In genomic region chr6:146361367-146361924, GRCh38 we compare ENCODE assay signal across 13 cellular contexts.
A peak's percentile ranks its signal among the peaks of the same experiment; 100 is the strongest.
DNase-seq lines count a peak whose midpoint lies in the region; ATAC-seq and TF ChIP-seq lines count a peak whose summit lies in the region.
"Had no signal": no experiment of that assay in that cellular context is flagged by ENCODE, and none has a peak within 500 bp of the region (broad histone marks: within the 10 kb centered on the region; RNA-seq: fewer than 3 reads in every experiment).

No MANE protein-coding gene starts in this region.

- H3K9ac ChIP-seq in PC-3 (ENCODE audit: low read length), result no peak overlapping the region

- no peaks in the 10 kb centered on the region for H4K20me1 ChIP-seq in PC-3 (ENCODE audit: low read length)

- H3F3A ChIP-seq in PC-3 (ENCODE audit: low read length, unreplicated experiment), result no peaks in the 10 kb centered on the region

- ATAC-seq in PC-3 (no peak), omental fat pad (ENCODE audit: low FRiP score) (no peak)
- ATAC-seq: WTC11 had no signal

- H3K27ac ChIP-seq in PC-3 (ENCODE audit: low read length), result no peak overlapping the region

- peak; percentile 11 for DNase-seq in HCEC 1CT
- DNase-seq in PC-3, result peak; percentile 50
- DNase-seq in epithelial cell of esophagus (ENCODE audit: low read depth), result peak; percentile 51
- DNase-seq in posterior cingulate gyrus, result peak in 6 of 10 donors; percentile 32 to 85 (median 66)
- DNase-seq in Kasumi-1 (lab: John Stamatoyannopoulos, UW), result no peak
- DNase-seq in T-helper 1 cell, result no peak
- no peak for DNase-seq in omental fat pad (ENCODE audit: low spot score)
- DNase-seq: activated CD8-positive, alpha-beta memory T cell treated with anti-CD3 and anti-CD28 coated beads, Interleukin-2, amount 50 U/mL, for 48 hours; Caco-2; endodermal cell; MM.1S; NCI-H446 treated with DMSO at 0.1 percent for 48 hours had no signal

- H2AFZ ChIP-seq in PC-3 (ENCODE audit: low read length), result no peak overlapping the region

- no peak overlapping the region for H3K4me3 ChIP-seq in PC-3 (ENCODE audit: low read length)
- H3K4me3 ChIP-seq in epithelial cell of esophagus (ENCODE audit: low read length), result no peak overlapping the region

- no peaks in the 10 kb centered on the region for H3K27me3 ChIP-seq in PC-3 (ENCODE audit: low read length)

- POLR2A ChIA-PET in PC-3 (lab: Charles Lee; ENCODE audit: unreplicated experiment), result no interaction called here

- no TSS peak for BruUV-seq in PC-3 (replicated peaks; lab: Mats Ljungman, UMichigan)

- no peaks in the 10 kb centered on the region for H3K9me2 ChIP-seq in PC-3 (replicated peaks; ENCODE audit: low read length)

- CTCF ChIA-PET in PC-3 (lab: Charles Lee), result no interaction called here

- H3K4me1 ChIP-seq in PC-3 (ENCODE audit: insufficient read depth, low read length), result peaks cover 33% of the 10 kb centered on the region
- H3K4me1 ChIP-seq: Caco-2 had no signal

- no peaks in the 10 kb centered on the region for H3K36me3 ChIP-seq in PC-3 (ENCODE audit: low read depth, low read length)

- intact Hi-C loops in PC-3 (cut with micrococcal nuclease), result no loop called here
- intact Hi-C loops in posterior cingulate gyrus (cut with DNase I), result no loop called here

- 0 out of 2 replicates have a peak overlapping the region, but pooled peaks have one; percentile 10 for H3K4me2 ChIP-seq in PC-3 (ENCODE audit: low read length)

- no peaks in the 10 kb centered on the region for H3K79me2 ChIP-seq in PC-3 (ENCODE audit: low read length)

- no peaks in the 10 kb centered on the region for H3K9me3 ChIP-seq in PC-3 (ENCODE audit: low read length)
- H3K9me3 ChIP-seq: Caco-2 had no signal

- TF ChIP-seq CTCF in PC-3 (conservative IDR thresholded peaks at IDR 0.05; ENCODE audit: low read depth, low read length) (no peak), epithelial cell of esophagus (IDR thresholded peaks at IDR 0.05; ENCODE audit: insufficient read depth, low read depth, low read length, missing control alignments) (no peak), omental fat pad (IDR thresholded peaks at IDR 0.05) (no peak)

Comparison
In these comparisons a context has a peak if more than half of its experiments do, and no peak if none do; other contexts are left out.
1. DNase-seq: peak in HCEC 1CT (single experiment), PC-3 (single experiment), epithelial cell of esophagus (single experiment) and posterior cingulate gyrus (6 of 10); none in Kasumi-1 (0 of 2), T-helper 1 cell (0 of 5) and omental fat pad (single experiment).